ENCODE assay signal across 8 cellular contexts in genomic region chr19:52297601-52298358, GRCh38. TPM values are rescaled to one million over a fixed set of nuclear protein-coding genes. Genes with fewer than 3 reads are reported as not detected.
DNase-seq lines count a peak whose midpoint lies in the region; ATAC-seq and TF ChIP-seq lines count a peak whose summit lies in the region.

No MANE protein-coding gene starts in this region.

- H3K27me3 ChIP-seq in adipocyte (replicated peaks; ENCODE audit: control insufficient read depth, insufficient read depth, low read length): no peaks in the 10 kb centered on the region
- H3K27me3 ChIP-seq in suprapubic skin: no peaks in the 10 kb centered on the region

- no peak for TF ChIP-seq EP300 in suprapubic skin (IDR thresholded peaks at IDR 0.05)

- H3K27ac ChIP-seq in suprapubic skin: peak overlapping the region; percentile 95

- H3K9ac ChIP-seq in adipocyte (ENCODE audit: low read length): peak overlapping the region; percentile 96

- no peak for TF ChIP-seq CTCF in GM12864 (IDR thresholded peaks at IDR 0.05; ENCODE audit: low read depth, low read length, missing control alignments)
- TF ChIP-seq CTCF in suprapubic skin (IDR thresholded peaks at IDR 0.05): no peak

- ATAC-seq in HG03354 (IDR thresholded peaks at IDR 0.05; ENCODE audit: poor library complexity, severe bottlenecking, unreplicated experiment): peak; percentile 39

- H3K4me1 ChIP-seq in adipocyte (ENCODE audit: control insufficient read depth, insufficient read depth, low read length): peaks cover 10% of the 10 kb centered on the region
- peaks cover 19% of the 10 kb centered on the region for H3K4me1 ChIP-seq in suprapubic skin

- TF ChIP-seq POLR2A in suprapubic skin (IDR thresholded peaks at IDR 0.05): no peak

- 13% methylated on average over 18 of the region's 18 CpGs for WGBS in suprapubic skin

- H3K4me3 ChIP-seq in GM12864 (ENCODE audit: low read depth, low read length) (peak overlapping the region; percentile 93), adipocyte (ENCODE audit: low read length) (peak overlapping the region; percentile 96), suprapubic skin (peak overlapping the region; percentile 82)

- H3K9me3 ChIP-seq in adipocyte (ENCODE audit: control insufficient read depth, low read length) (peaks cover 12% of the 10 kb centered on the region), suprapubic skin (no peaks in the 10 kb centered on the region)

- DNase-seq in GM12864 (ENCODE audit: low read depth) (no peak), adipocyte (ENCODE audit: low read depth) (no peak), kidney tubule cell (ENCODE audit: low spot score) (peak; percentile 11), suprapubic skin (ENCODE audit: low spot score in 2 of 2) (no peak), dedifferentiated amniotic fluid mesenchymal stem cell (ENCODE audit: extremely low spot score) (no peak), NCI-H1417 treated with DMSO at 0.1 percent for 48 hours (lab: John Stamatoyannopoulos, UW) (no peak), NCI-H524 treated with DMSO at 0.1 percent for 48 hours (lab: John Stamatoyannopoulos, UW) (no peak)

- H3K36me3 ChIP-seq in adipocyte (ENCODE audit: control insufficient read depth, insufficient read depth, low read length, severe bottlenecking) (peaks cover 30% of the 10 kb centered on the region), suprapubic skin (peaks cover 38% of the 10 kb centered on the region)

RNA-seq across cellular contexts. Expression of gene ZNF480, which starts 0.8 kb away (rescaled TPM):
- 10 to 100 TPM in 1 of 4 donors, 1 to 10 TPM in 3; 4.3 to 11.4 (median 7.2) TPM for total RNA-seq in suprapubic skin

RNA-seq across cellular contexts. Expression of gene ZNF766, which starts 28.4 kb away (rescaled TPM):
- 10 to 100 TPM in 2 of 4 donors, 1 to 10 TPM in 2; 8.0 to 17.1 (median 12.3) TPM for total RNA-seq in suprapubic skin

RNA-seq across cellular contexts. Expression of gene ZNF610, which starts 38.3 kb away (rescaled TPM):
- 1 to 10 TPM; 1.0 to 5.3 (median 1.2) TPM for total RNA-seq in suprapubic skin
